ENCODE assay signal across 12 cellular contexts in the genomic region with DNA sequence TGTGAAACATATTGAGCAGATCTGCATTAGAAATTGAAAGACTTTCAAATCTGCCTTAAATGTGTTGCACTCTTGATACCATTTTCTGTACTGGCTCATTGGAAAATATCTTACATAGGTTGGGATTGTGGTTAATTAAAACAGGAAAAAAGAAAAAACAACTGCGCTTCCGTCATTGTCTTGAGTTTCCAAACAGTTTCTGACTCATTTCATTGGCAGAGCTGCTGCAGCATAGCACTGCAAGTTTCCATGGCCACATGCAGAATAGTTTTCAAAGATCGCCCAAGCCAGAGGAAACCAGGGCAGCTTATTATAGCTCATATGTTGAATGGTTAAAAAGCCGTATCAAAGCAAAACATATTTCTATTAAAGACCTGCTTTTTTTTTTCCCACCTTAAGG.
A peak's percentile ranks its signal among the peaks of the same experiment; 100 is the strongest.
DNase-seq lines count a peak whose midpoint lies in the region; ATAC-seq and TF ChIP-seq lines count a peak whose summit lies in the region.
"Had no signal": no experiment of that assay in that cellular context is flagged by ENCODE, and none has a peak within 500 bp of the region (broad histone marks: within the 10 kb centered on the region; RNA-seq: fewer than 3 reads in every experiment).

No MANE protein-coding gene starts in this region.

- in situ Hi-C loops in ACHN (cut with HindIII; ENCODE audit: low pct_ligation_motif_present, low pct_unique_long_range_greater_than_20kb, low sequenced_read_pairs), result no loop called here

- no peak for ATAC-seq in GM19467 (IDR thresholded peaks at IDR 0.05; ENCODE audit: unreplicated experiment)
- ATAC-seq in left colon, result no peak

- no peak for TF ChIP-seq CTCF in GM10266 (IDR thresholded peaks at IDR 0.05; ENCODE audit: control insufficient read depth, insufficient read depth, low read depth, missing control alignments)

- intact Hi-C loops in left colon (cut with DNase I, micrococcal nuclease), result no loop called here

- DNase-seq in ACHN, result peak; percentile 68
- peak; percentile 39 for DNase-seq in NCI-H446 treated with DMSO at 0.1 percent for 48 hours (lab: John Stamatoyannopoulos, UW)
- peak; percentile 2 for DNase-seq in brain pericyte (ENCODE audit: low read depth, low spot score)
- peak; percentile 64 for DNase-seq in kidney tubule cell (ENCODE audit: low spot score)
- DNase-seq in GM10266 (ENCODE audit: extremely low spot score), result no peak
- no peak for DNase-seq in left colon
- no peak for DNase-seq in NCI-H1105 treated with DMSO at 0.1 percent for 48 hours (lab: John Stamatoyannopoulos, UW)
- DNase-seq: AML-193; NCI-H2029; SIG-M5; stimulated activated CD4-positive, alpha-beta T cell treated with anti-CD3 and anti-CD28 coated beads, Interleukin-12 subunit alpha, Interleukin-12 subunit beta, amount 100 ng/mL, for 4 hours had no signal

Comparison
In these comparisons a context has a peak if more than half of its experiments do, and no peak if none do; other contexts are left out.
1. DNase-seq: peak in ACHN (single experiment), NCI-H446 treated with DMSO at 0.1 percent for 48 hours (single experiment), brain pericyte (single experiment) and kidney tubule cell (single experiment); none in GM10266 (single experiment), left colon (0 of 2) and NCI-H1105 treated with DMSO at 0.1 percent for 48 hours (single experiment).